Comparison of ENCODE assay signal across 28 cellular contexts in the genomic region with DNA sequence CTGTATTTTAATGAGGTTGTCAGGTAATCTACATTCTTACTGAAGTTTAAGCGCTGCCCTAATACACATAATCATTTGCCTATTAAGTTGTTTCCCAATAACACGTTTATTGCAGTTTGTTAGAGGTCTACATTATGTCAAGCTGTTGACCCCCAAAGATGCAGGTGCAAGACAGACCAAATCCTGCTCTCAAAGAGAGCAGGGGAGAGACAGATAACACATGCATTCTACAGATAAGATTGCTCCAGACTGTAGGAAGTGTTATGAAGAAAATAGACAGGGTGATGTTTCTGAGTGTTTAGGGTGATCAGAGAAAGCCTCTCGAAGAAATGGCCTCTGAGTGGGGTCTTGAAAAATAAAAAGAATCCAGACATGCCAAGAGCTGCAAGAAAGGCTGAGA. TPM values are rescaled to one million over a fixed set of nuclear protein-coding genes. Genes with fewer than 3 reads are reported as not detected.
"Had no signal": no experiment of that assay in that cellular context is flagged by ENCODE, and none has a peak within 500 bp of the region (broad histone marks: within the 10 kb centered on the region; RNA-seq: fewer than 3 reads in every experiment).

No MANE protein-coding gene starts in this region.

- FAIRE-seq: small intestine had no signal

- H3K4me1 Mint-ChIP-seq: naive thymus-derived CD8-positive, alpha-beta T cell; nephron progenitor cell; stimulated activated effector memory CD8-positive, alpha-beta T cell treated with anti-CD3 and anti-CD28 coated beads, Interleukin-12 subunit alpha, Interleukin-12 subunit beta, amount 100 ng/mL, for 72 hours; stimulated activated naive B cell treated with anti-CD40 and anti-IgM and Interleukin-4, amounts not matched to agents 10 μg/mL and 1 μg/mL and 100 μg/mL, for 72 hours had no signal

- H3K27ac ChIP-seq: ovary, parathyroid adenoma, psoas muscle, right lobe of liver, sigmoid colon, stomach, thoracic aorta, thyroid gland, tibial nerve, upper lobe of left lung, vagina had no signal

- H3K27ac Mint-ChIP-seq: naive thymus-derived CD8-positive, alpha-beta T cell; natural killer cell treated with Interleukin-12 subunit alpha and Interleukin-12 subunit beta and Interleukin-15 and Interleukin-18, amount 100 ng/mL, for 72 hours; nephron progenitor cell; progenitor cell of endocrine pancreas; stimulated activated effector memory CD8-positive, alpha-beta T cell treated with anti-CD3 and anti-CD28 coated beads, Interleukin-12 subunit alpha, Interleukin-12 subunit beta, amount 100 ng/mL, for 72 hours; stimulated activated naive B cell treated with anti-CD40 and anti-IgM and Interleukin-4, amounts not matched to agents 10 μg/mL and 1 μg/mL and 100 μg/mL, for 72 hours; stimulated activated naive CD8-positive, alpha-beta T cell treated with anti-CD3 and anti-CD28 coated beads, Interleukin-15, Interleukin-2, amounts not matched to agents 100 ng/mL and 50 ng/mL, for 24 hours had no signal

- H3K36me3 Mint-ChIP-seq: stimulated activated effector memory CD8-positive, alpha-beta T cell treated with anti-CD3 and anti-CD28 coated beads, Interleukin-12 subunit alpha, Interleukin-12 subunit beta, amount 100 ng/mL, for 72 hours had no signal

- DNase-seq: naive thymus-derived CD8-positive, alpha-beta T cell; nephron progenitor cell; occipital lobe; ovary; posterior cingulate gyrus; psoas muscle; right cardiac atrium; right lobe of liver; sigmoid colon; small intestine; stimulated activated CD4-positive, alpha-beta T cell treated with anti-CD3 and anti-CD28 coated beads, Interleukin-1b, Interleukin-23, amount 100 ng/mL, for 48 hours; stimulated activated CD4-positive, alpha-beta T cell treated with anti-CD3 and anti-CD28 coated beads, Interleukin-2, amount 100 ng/mL, for 48 hours; stimulated activated CD4-positive, alpha-beta T cell treated with anti-CD3 and anti-CD28 coated beads, Interleukin-4, amount 100 ng/mL, for 24 hours; stimulated activated naive B cell treated with anti-CD40 and anti-IgM and Interleukin-4, amounts not matched to agents 10 μg/mL and 1 μg/mL and 100 μg/mL, for 72 hours; stimulated activated naive CD4-positive, alpha-beta T cell treated with Interleukin-2 at 50 U/mL for 16 hours; stomach; thyroid gland; trophoblast cell; upper lobe of left lung had no signal

- H3K79me2 ChIP-seq: parathyroid adenoma had no signal

- H3K4me3 Mint-ChIP-seq: naive thymus-derived CD8-positive, alpha-beta T cell; natural killer cell treated with Interleukin-12 subunit alpha and Interleukin-12 subunit beta and Interleukin-15 and Interleukin-18, amount 100 ng/mL, for 72 hours; nephron progenitor cell; neural crest cell; stimulated activated effector memory CD8-positive, alpha-beta T cell treated with anti-CD3 and anti-CD28 coated beads, Interleukin-12 subunit alpha, Interleukin-12 subunit beta, amount 100 ng/mL, for 72 hours; stimulated activated naive B cell treated with anti-CD40 and anti-IgM and Interleukin-4, amounts not matched to agents 10 μg/mL and 1 μg/mL and 100 μg/mL, for 72 hours; stimulated activated naive CD8-positive, alpha-beta T cell treated with anti-CD3 and anti-CD28 coated beads, Interleukin-15, Interleukin-2, amounts not matched to agents 100 ng/mL and 50 ng/mL, for 24 hours had no signal

- H3K27me3 ChIP-seq: ovary, right lobe of liver, sigmoid colon, stomach, thyroid gland, tibial nerve, upper lobe of left lung, vagina had no signal

- H3K4me3 ChIP-seq: ovary, psoas muscle, right lobe of liver, sigmoid colon, stomach, thoracic aorta, thyroid gland, tibial nerve, upper lobe of left lung, vagina had no signal

- H3K9ac ChIP-seq: parathyroid adenoma had no signal

- ATAC-seq: naive thymus-derived CD8-positive, alpha-beta T cell; natural killer cell treated with Interleukin-12 subunit alpha and Interleukin-12 subunit beta and Interleukin-15 and Interleukin-18, amount 100 ng/mL, for 72 hours; psoas muscle; right cardiac atrium; right lobe of liver; stimulated activated effector memory CD8-positive, alpha-beta T cell treated with anti-CD3 and anti-CD28 coated beads, Interleukin-12 subunit alpha, Interleukin-12 subunit beta, amount 100 ng/mL, for 72 hours; stimulated activated naive B cell treated with anti-CD40 and anti-IgM and Interleukin-4, amounts not matched to agents 10 μg/mL and 1 μg/mL and 100 μg/mL, for 72 hours had no signal

- H3K4me1 ChIP-seq: parathyroid adenoma, psoas muscle, right lobe of liver, sigmoid colon, stomach, thyroid gland, tibial nerve, upper lobe of left lung, vagina had no signal

- H3K27me3 Mint-ChIP-seq: progenitor cell of endocrine pancreas; stimulated activated naive B cell treated with anti-CD40 and anti-IgM and Interleukin-4, amounts not matched to agents 10 μg/mL and 1 μg/mL and 100 μg/mL, for 72 hours; stimulated activated naive CD8-positive, alpha-beta T cell treated with anti-CD3 and anti-CD28 coated beads, Interleukin-15, Interleukin-2, amounts not matched to agents 100 ng/mL and 50 ng/mL, for 24 hours had no signal

- H2AFZ ChIP-seq: parathyroid adenoma had no signal

- H3K36me3 ChIP-seq: ovary, right lobe of liver, sigmoid colon, stomach, thoracic aorta, thyroid gland, tibial nerve, upper lobe of left lung, vagina had no signal

- H3K9me3 ChIP-seq: ovary, right lobe of liver, thyroid gland, vagina had no signal

RNA-seq across cellular contexts. Expression of gene OXTR, which starts 24.8 kb away (rescaled TPM):
- polyA plus RNA-seq: naive thymus-derived CD8-positive, alpha-beta T cell had no signal
